In the genomic region with DNA sequence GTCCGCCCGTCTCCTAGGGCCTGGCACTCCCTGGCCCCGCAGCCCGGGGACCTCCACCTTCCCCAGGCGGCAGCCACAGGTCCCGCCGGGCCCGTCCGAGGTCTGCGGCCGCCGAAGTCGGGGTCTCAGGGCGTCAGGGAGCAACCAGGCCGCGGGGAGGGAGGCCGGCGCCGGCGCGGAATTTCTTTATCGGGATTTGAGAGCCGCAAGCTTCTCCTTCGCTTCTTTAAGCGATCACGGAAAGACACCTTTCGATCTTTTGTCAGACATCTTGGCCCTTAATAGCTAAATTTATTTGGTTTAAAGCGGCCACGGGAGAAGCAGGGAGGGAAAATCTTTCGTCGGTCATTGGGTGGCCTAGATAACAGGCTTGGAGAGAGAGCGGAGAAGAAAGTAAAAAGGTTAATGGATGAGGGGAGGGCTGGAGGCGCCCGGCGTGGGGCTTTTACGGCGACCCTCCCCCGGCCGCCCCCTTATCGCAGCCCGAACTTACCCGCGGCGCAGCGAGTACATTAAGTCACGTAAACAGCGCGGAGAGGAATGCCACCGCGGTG, we compare ENCODE assay signal across 12 cellular contexts. TPM values are rescaled to one million over a fixed set of nuclear protein-coding genes. Genes with fewer than 3 reads are reported as not detected.
DNase-seq lines count a peak whose midpoint lies in the region; ATAC-seq, FAIRE-seq and TF ChIP-seq lines count a peak whose summit lies in the region.
"Had no signal": no experiment of that assay in that cellular context is flagged by ENCODE, and none has a peak within 500 bp of the region (broad histone marks: within the 10 kb centered on the region; RNA-seq: fewer than 3 reads in every experiment).

No MANE protein-coding gene starts in this region.

- TF ChIP-seq CTCF in H9 (conservative IDR thresholded peaks at IDR 0.05) (no peak), astrocyte (IDR thresholded peaks at IDR 0.05; ENCODE audit: insufficient read depth, low read depth, low read length) (no peak), progenitor cell of endocrine pancreas (IDR thresholded peaks at IDR 0.05; ENCODE audit: unreplicated experiment) (no peak)

- no peaks in the 10 kb centered on the region for H3K9me3 ChIP-seq in H9 (ENCODE audit: control insufficient read depth, low read depth, low read length)
- H3K9me3 ChIP-seq in astrocyte (ENCODE audit: insufficient read depth, low read depth, low read length): no peaks in the 10 kb centered on the region

- peak overlapping the region; percentile 24 for H3K4me2 ChIP-seq in H9 (ENCODE audit: insufficient read depth, insufficient read length, low read length)
- H3K4me2 ChIP-seq in astrocyte (ENCODE audit: low read length): peak overlapping the region; percentile 65

- no peaks in the 10 kb centered on the region; a peak in 2 of 5 replicates for H3K9me3 Mint-ChIP-seq in H9
- peaks cover 3% of the 10 kb centered on the region for H3K9me3 Mint-ChIP-seq in astrocyte (ENCODE audit: unreplicated experiment)
- H3K9me3 Mint-ChIP-seq in progenitor cell of endocrine pancreas (ENCODE audit: low read depth): no peaks in the 10 kb centered on the region
- H3K9me3 Mint-ChIP-seq: activated B cell treated with CpG ODN at 0.5 μM for 24 hours had no signal

- no peaks in the 10 kb centered on the region for H3K79me1 ChIP-seq in H9 (ENCODE audit: insufficient read depth, low read depth, low read length, poor library complexity, severe bottlenecking)

- no peak for FAIRE-seq in astrocyte (lab: Jason Lieb, UNC)

- H2BK15ac ChIP-seq in H9 (ENCODE audit: low read depth, low read length): no peak overlapping the region

- H4K8ac ChIP-seq in H9 (replicated peaks; ENCODE audit: insufficient read length, low read depth, low read length): no peak overlapping the region

- H3K79me2 ChIP-seq in H9 (ENCODE audit: insufficient read depth, low read length) (no peaks in the 10 kb centered on the region), astrocyte (ENCODE audit: insufficient read depth, low read length) (peaks cover 6% of the 10 kb centered on the region)

- no peak overlapping the region for H2AK5ac ChIP-seq in H9 (ENCODE audit: insufficient read length, low read length)

- no peak overlapping the region for H3T11ph ChIP-seq in H9 (ENCODE audit: low read length)

- H3K18ac ChIP-seq in H9 (ENCODE audit: insufficient read length, low read depth, low read length): no peak overlapping the region

- no peak overlapping the region for H3K56ac ChIP-seq in H9 (ENCODE audit: insufficient read length, low read depth, low read length)

- peaks cover 31% of the 10 kb centered on the region for H3K23me2 ChIP-seq in H9 (ENCODE audit: insufficient read length, low read depth, low read length, poor library complexity, severe bottlenecking)

- WGBS in H9 (ENCODE audit: extremely low coverage, insufficient read length, low lambda C conversion rate): no CpG with 5 or more reads among the region's 50 CpGs

- H3K9ac ChIP-seq in H9 (ENCODE audit: extremely low read depth, insufficient read length, low read length): no peak overlapping the region
- H3K9ac ChIP-seq in astrocyte (ENCODE audit: low read length): no peak overlapping the region

- H4K20me1 ChIP-seq in H9 (ENCODE audit: control insufficient read depth, insufficient read depth, insufficient read length): no peaks in the 10 kb centered on the region
- H4K20me1 ChIP-seq in astrocyte (ENCODE audit: insufficient read depth, low read length): peaks cover 25% of the 10 kb centered on the region

- H3K4me1 ChIP-seq in H9 (ENCODE audit: insufficient read depth, low read length): 0 out of 2 replicates have a peak, but pooled peaks cover 2% of the 10 kb centered on the region
- H3K4me1 ChIP-seq in astrocyte (ENCODE audit: insufficient read depth, low read length): peaks cover 12% of the 10 kb centered on the region

- H3K27me3 Mint-ChIP-seq in H9 (ENCODE audit: low read depth) (peaks cover 97% of the 10 kb centered on the region), astrocyte (ENCODE audit: low read depth, unreplicated experiment) (peaks cover 71% of the 10 kb centered on the region), progenitor cell of endocrine pancreas (no peaks in the 10 kb centered on the region)

- H3K36me3 Mint-ChIP-seq in H9 (ENCODE audit: insufficient read depth in 1 of 3, low read depth in 3 of 3): no peaks in the 10 kb centered on the region
- H3K36me3 Mint-ChIP-seq in astrocyte (ENCODE audit: low read depth, unreplicated experiment): no peaks in the 10 kb centered on the region
- H3K36me3 Mint-ChIP-seq in progenitor cell of endocrine pancreas (ENCODE audit: insufficient read depth): no peaks in the 10 kb centered on the region
- H3K36me3 Mint-ChIP-seq: CD4-positive, CD25-positive, alpha-beta regulatory T cell had no signal

- H4K5ac ChIP-seq in H9 (ENCODE audit: insufficient read length, low read depth, low read length): no peak overlapping the region

- ATAC-seq in GM21367 (IDR thresholded peaks at IDR 0.05; ENCODE audit: unreplicated experiment) (no peak), GM21381 (IDR thresholded peaks at IDR 0.05; ENCODE audit: unreplicated experiment) (no peak)
- ATAC-seq: Panc1 had no signal

- no peaks in the 10 kb centered on the region for H3K36me3 ChIP-seq in astrocyte (ENCODE audit: insufficient read depth, low read length)

- no peak overlapping the region for H3K23ac ChIP-seq in H9 (ENCODE audit: insufficient read length, low read depth, low read length)

- H3K4me1 Mint-ChIP-seq in H9: peaks cover 25 to 31% of the 10 kb centered on the region in 2 experiments
- H3K4me1 Mint-ChIP-seq in astrocyte (ENCODE audit: low read depth, unreplicated experiment): peaks cover 6% of the 10 kb centered on the region
- H3K4me1 Mint-ChIP-seq in progenitor cell of endocrine pancreas (ENCODE audit: low read depth): peaks cover 35% of the 10 kb centered on the region

- no peak overlapping the region for H2BK12ac ChIP-seq in H9 (ENCODE audit: insufficient read length, low read depth, low read length)

- peaks cover 74% of the 10 kb centered on the region for H3K27me3 ChIP-seq in H9 (ENCODE audit: insufficient read depth, low read length)
- H3K27me3 ChIP-seq in astrocyte (ENCODE audit: insufficient read depth, low read length): peaks cover 80% of the 10 kb centered on the region

- no peak overlapping the region for H2BK5ac ChIP-seq in H9 (ENCODE audit: insufficient read length, low read length)

- no peak overlapping the region for H3K4me3 ChIP-seq in astrocyte (ENCODE audit: insufficient read depth, low read depth, low read length)

- no peak overlapping the region for H2BK120ac ChIP-seq in H9 (ENCODE audit: low read depth, low read length, poor library complexity, severe bottlenecking)

- H3K27ac Mint-ChIP-seq in H9: peak overlapping the region in 1 of 3 experiments; percentile 58; a peak in 1 of 7 replicates
- no peak overlapping the region for H3K27ac Mint-ChIP-seq in astrocyte (ENCODE audit: unreplicated experiment)
- H3K27ac Mint-ChIP-seq in progenitor cell of endocrine pancreas: peak overlapping the region; percentile 97
- H3K27ac Mint-ChIP-seq: activated B cell treated with CpG ODN at 0.5 μM for 24 hours; CD4-positive, CD25-positive, alpha-beta regulatory T cell had no signal

- H3K14ac ChIP-seq in H9 (ENCODE audit: insufficient read depth, low read length): no peak overlapping the region

- DNase-seq in H9 (peak; percentile 35), astrocyte (ENCODE audit: low read depth) (no peak), iPS-NIHi11 (ENCODE audit: low spot score) (peak; percentile 46), progenitor cell of endocrine pancreas (ENCODE audit: low spot score, unreplicated experiment) (no peak), NCI-H69 (lab: John Stamatoyannopoulos, UW) (no peak), germinal center (ENCODE audit: low spot score) (no peak)
- DNase-seq: activated B cell treated with CpG ODN at 0.5 μM for 24 hours; activated naive CD4-positive, alpha-beta T cell treated with anti-CD3 and anti-CD28 coated beads, Interleukin-2, amount 50 U/mL, for 16 hours; CD4-positive, CD25-positive, alpha-beta regulatory T cell had no signal

- H4K91ac ChIP-seq in H9 (ENCODE audit: insufficient read length, low read depth, low read length): no peak overlapping the region

- no peak overlapping the region for H2BK20ac ChIP-seq in H9 (ENCODE audit: low read depth, low read length, poor library complexity, severe bottlenecking)

- H3K4ac ChIP-seq in H9 (ENCODE audit: low read depth, low read length): no peak overlapping the region

- peak overlapping the region; percentile 46 to 84 for H3K4me3 Mint-ChIP-seq in H9
- H3K4me3 Mint-ChIP-seq in astrocyte (ENCODE audit: unreplicated experiment): peak overlapping the region; percentile 64
- peak overlapping the region; percentile 79 for H3K4me3 Mint-ChIP-seq in progenitor cell of endocrine pancreas (ENCODE audit: low read depth)
- H3K4me3 Mint-ChIP-seq: activated B cell treated with CpG ODN at 0.5 μM for 24 hours; CD4-positive, CD25-positive, alpha-beta regulatory T cell had no signal

- H3K27ac ChIP-seq in H9 (ENCODE audit: insufficient read length, low read depth, low read length) (no peak overlapping the region), astrocyte (ENCODE audit: low read depth, low read length) (no peak overlapping the region)

- H2AFZ ChIP-seq in H9 (ENCODE audit: low read length) (no peak overlapping the region), astrocyte (ENCODE audit: low read depth, low read length) (peak overlapping the region; percentile 9)

RNA-seq across cellular contexts. Expression of gene GATA6, which starts 4.3 kb away (rescaled TPM):
- total RNA-seq in H9 (2021) (0.04 TPM in 1 of 2 replicates, not detected in the other), astrocyte (9.4 and 10.9 TPM in 2 replicates), progenitor cell of endocrine pancreas (112 and 114 TPM in 2 replicates)
- total RNA-seq: activated B cell treated with CpG ODN at 0.5 μM for 24 hours had no signal

Comparison
In these comparisons a context has a peak if more than half of its experiments do, and no peak if none do; other contexts are left out.
1. DNase-seq: peak in H9 (single experiment) and iPS-NIHi11 (single experiment); none in astrocyte (single experiment), progenitor cell of endocrine pancreas (single experiment), NCI-H69 (single experiment) and germinal center (single experiment).
2. Peak in every context shown above with its lines, with median percentiles within 50 percentile points of each other: H3K4me3 Mint-ChIP-seq.